In genomic region chr15:78312551-78312950, GRCh38 we compare ENCODE assay signal across 1 cellular context.
TF ChIP-seq lines count a peak whose summit lies in the region.

No MANE protein-coding gene starts in this region.

TF ChIP-seq in IMR-90, 13 proteins besides CTCF, POLR2A, EP300 and RAD21 (continued from another document):
- no peak for TF ChIP-seq SMC3 (IDR thresholded peaks at IDR 0.05; ENCODE audit: low read depth, low read length)
- TF ChIP-seq BHLHE40 (IDR thresholded peaks at IDR 0.05; ENCODE audit: low read depth, low read length) = no peak
- TF ChIP-seq NFE2L2 (IDR thresholded peaks at IDR 0.05; ENCODE audit: low read depth, low read length) = no peak
- no peak for TF ChIP-seq MAZ (IDR thresholded peaks at IDR 0.05; ENCODE audit: borderline replicate concordance, low read depth, low read length)
- TF ChIP-seq, protein P1, sequence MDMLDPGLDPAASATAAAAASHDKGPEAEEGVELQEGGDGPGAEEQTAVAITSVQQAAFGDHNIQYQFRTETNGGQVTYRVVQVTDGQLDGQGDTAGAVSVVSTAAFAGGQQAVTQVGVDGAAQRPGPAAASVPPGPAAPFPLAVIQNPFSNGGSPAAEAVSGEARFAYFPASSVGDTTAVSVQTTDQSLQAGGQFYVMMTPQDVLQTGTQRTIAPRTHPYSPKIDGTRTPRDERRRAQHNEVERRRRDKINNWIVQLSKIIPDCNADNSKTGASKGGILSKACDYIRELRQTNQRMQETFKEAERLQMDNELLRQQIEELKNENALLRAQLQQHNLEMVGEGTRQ (IDR thresholded peaks at IDR 0.05; ENCODE audit: low read depth, low read length) = no peak
- no peak for TF ChIP-seq RCOR1 (IDR thresholded peaks at IDR 0.05; ENCODE audit: insufficient replicate concordance, low read length)
- TF ChIP-seq, protein P2, sequence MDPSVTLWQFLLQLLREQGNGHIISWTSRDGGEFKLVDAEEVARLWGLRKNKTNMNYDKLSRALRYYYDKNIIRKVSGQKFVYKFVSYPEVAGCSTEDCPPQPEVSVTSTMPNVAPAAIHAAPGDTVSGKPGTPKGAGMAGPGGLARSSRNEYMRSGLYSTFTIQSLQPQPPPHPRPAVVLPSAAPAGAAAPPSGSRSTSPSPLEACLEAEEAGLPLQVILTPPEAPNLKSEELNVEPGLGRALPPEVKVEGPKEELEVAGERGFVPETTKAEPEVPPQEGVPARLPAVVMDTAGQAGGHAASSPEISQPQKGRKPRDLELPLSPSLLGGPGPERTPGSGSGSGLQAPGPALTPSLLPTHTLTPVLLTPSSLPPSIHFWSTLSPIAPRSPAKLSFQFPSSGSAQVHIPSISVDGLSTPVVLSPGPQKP (IDR thresholded peaks at IDR 0.05; ENCODE audit: borderline replicate concordance, low read depth, low read length) = no peak
- no peak for TF ChIP-seq FOS (IDR thresholded peaks at IDR 0.05; ENCODE audit: low read depth, low read length)
- no peak for TF ChIP-seq MXI1 (IDR thresholded peaks at IDR 0.05; ENCODE audit: borderline replicate concordance, low read depth, low read length)
- TF ChIP-seq CEBPB (IDR thresholded peaks at IDR 0.05; ENCODE audit: low read depth, low read length) = no peak
- no peak for TF ChIP-seq RFX5 (IDR thresholded peaks at IDR 0.05; ENCODE audit: low read depth, low read length)
